8 cellular contexts compared by ENCODE assay signal in genomic region chr10:27673065-27673464, GRCh38.
"Had no signal": no experiment of that assay in that cellular context is flagged by ENCODE, and none has a peak within 500 bp of the region (broad histone marks: within the 10 kb centered on the region; RNA-seq: fewer than 3 reads in every experiment).

No MANE protein-coding gene starts in this region.

- H3K9ac ChIP-seq: KMS-11 had no signal

- H3K27ac ChIP-seq: KMS-11 had no signal

- H3K4me2 ChIP-seq: GM23338, KMS-11 had no signal

- H2AFZ ChIP-seq: GM23338 had no signal

- ATAC-seq: GM23338 had no signal

- FAIRE-seq: H1, H54, HTR-8/SVneo had no signal

- DNase-seq: H9, HCEC 1CT, KBM-7 had no signal

- H3K4me3 ChIP-seq: GM23338 had no signal
